In the genomic region with DNA sequence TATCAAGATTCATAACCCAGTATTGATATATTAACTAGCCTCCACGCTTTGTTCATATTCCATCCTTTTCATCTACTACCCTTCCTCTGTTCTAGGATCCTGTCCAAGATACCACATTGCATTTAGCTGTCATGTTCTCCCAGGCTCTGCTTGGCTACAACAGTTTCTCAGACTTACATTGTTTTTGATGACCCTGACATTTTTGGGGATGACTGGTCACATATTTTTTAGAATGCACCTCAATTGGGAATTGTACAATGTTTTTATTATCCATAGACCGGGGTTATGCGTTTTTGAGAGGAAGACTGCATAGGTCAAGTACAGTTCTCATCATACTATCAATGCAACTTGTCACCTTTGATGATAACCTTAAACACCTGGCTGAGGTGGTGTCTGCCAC, we compare ENCODE assay signal across 35 cellular contexts.
"Had no signal": no experiment of that assay in that cellular context is flagged by ENCODE, and none has a peak within 500 bp of the region (broad histone marks: within the 10 kb centered on the region; RNA-seq: fewer than 3 reads in every experiment).

No MANE protein-coding gene starts in this region.

- H3K9me3 ChIP-seq: MG63 had no signal

- DNase-seq: Karpas-422, Kasumi-1, MG63, MM.1S, MV-4-11, NCI-H1048, NCI-H1092, NCI-H1092 treated with DMSO at 0.1 percent for 48 hours, NCI-H1105, NCI-H1105 treated with DMSO at 0.1 percent for 48 hours, NCI-H1417, NCI-H1417 treated with DMSO at 0.1 percent for 48 hours, NCI-H1436, NCI-H1436 treated with DMSO at 0.1 percent for 48 hours, NCI-H146, NCI-H1694, NCI-H1694 treated with DMSO at 0.1 percent for 48 hours, NCI-H187, NCI-H187 treated with DMSO at 0.1 percent for 48 hours, NCI-H1930, NCI-H2029, NCI-H2029 treated with DMSO at 0.1 percent for 48 hours, NCI-H2081, NCI-H2081 treated with DMSO at 0.1 percent for 48 hours, NCI-H2107, NCI-H2171, NCI-H2171 treated with DMSO at 0.1 percent for 48 hours, NCI-H2227 treated with DMSO at 0.1 percent for 48 hours, NCI-H226, NCI-H345, NCI-H446, NCI-H446 treated with DMSO at 0.1 percent for 48 hours, NCI-H510A, NCI-H510A treated with DMSO at 0.1 percent for 48 hours, NCI-H524 had no signal

- H3K27me3 ChIP-seq: MG63 had no signal

- H3K36me3 ChIP-seq: MG63 had no signal

- H3K4me3 ChIP-seq: MG63 had no signal
